Comparison of ENCODE assay signal across 10 cellular contexts in genomic region chr11:126281666-126282175, GRCh38. TPM values are rescaled to one million over a fixed set of nuclear protein-coding genes. Genes with fewer than 3 reads are reported as not detected.
DNase-seq lines count a peak whose midpoint lies in the region; ATAC-seq, FAIRE-seq and TF ChIP-seq lines count a peak whose summit lies in the region.
"Had no signal": no experiment of that assay in that cellular context is flagged by ENCODE, and none has a peak within 500 bp of the region (broad histone marks: within the 10 kb centered on the region; RNA-seq: fewer than 3 reads in every experiment).

No MANE protein-coding gene starts in this region.

- no peaks in the 10 kb centered on the region for H3K79me2 ChIP-seq in K562 (ENCODE audit: control insufficient read depth, insufficient read depth, low read length)

- no peak for ATAC-seq in K562
- ATAC-seq in HG03520 (IDR thresholded peaks at IDR 0.05; ENCODE audit: unreplicated experiment) = no peak

- H4K20me1 ChIP-seq in K562 (replicated peaks; ENCODE audit: control insufficient read depth, insufficient read depth, low read length) = no peaks in the 10 kb centered on the region; the same call in 1 of the 2 replicates

- H3K36me3 Mint-ChIP-seq in activated naive CD4-positive, alpha-beta T cell treated with anti-CD3 and anti-CD28 coated beads, Interleukin-2, amount 10 ng/mL, durations not matched to agents 7 days and 5 days = peaks cover 28% of the 10 kb centered on the region
- H3K36me3 Mint-ChIP-seq in type B pancreatic cell = peaks cover 20% of the 10 kb centered on the region

- TF ChIP-seq CTCF in K562 (IDR thresholded peaks at IDR 0.05 in 2 of 3, conservative IDR thresholded peaks at IDR 0.05 in 1 of 3; ENCODE audit: insufficient read depth in 2 of 3, low read depth in 1 of 3, low read length in 3 of 3) = no peak
- no peak for TF ChIP-seq CTCF in type B pancreatic cell (conservative IDR thresholded peaks at IDR 0.05)

- H3K4me1 ChIP-seq in K562 (replicated peaks in 1 of 2; ENCODE audit: control insufficient read depth in 2 of 2, insufficient read depth in 2 of 2, low read length in 2 of 2) (peaks cover 19 to 26% of the 10 kb centered on the region in 2 experiments; a peak in 4 of 5 replicates), mononuclear cell (ENCODE audit: insufficient read depth, low read length) (peaks cover 47% of the 10 kb centered on the region)

- H3K9me3 ChIP-seq in K562 (replicated peaks; ENCODE audit: control insufficient read depth, insufficient read depth, low read depth, low read length) = no peaks in the 10 kb centered on the region
- H3K9me3 ChIP-seq in mononuclear cell (ENCODE audit: low read depth, low read length) = no peaks in the 10 kb centered on the region
- H3K9me3 ChIP-seq: pancreas had no signal

- H3K4me3 Mint-ChIP-seq in activated naive CD4-positive, alpha-beta T cell treated with anti-CD3 and anti-CD28 coated beads, Interleukin-2, amount 10 ng/mL, durations not matched to agents 7 days and 5 days = peak overlapping the region; percentile 95
- H3K4me3 Mint-ChIP-seq in type B pancreatic cell = peak overlapping the region; percentile 92

- intact Hi-C loops in K562 (cut with micrococcal nuclease) = no loop called here

- 88% methylated on average over 10 of the region's 10 CpGs for WGBS in K562 (ENCODE audit: insufficient coverage, low coverage, missing lambda C conversion rate)

- in situ Hi-C loops in K562 (cut with MboI) = no loop called here

- no peak for FAIRE-seq in K562 (lab: Jason Lieb, UNC)
- FAIRE-seq: D721Med, pancreas had no signal

- no peak overlapping the region for H3K9ac ChIP-seq in K562 (ENCODE audit: insufficient read depth in 1 of 2, low read depth in 2 of 2, low read length in 2 of 2)

- POLR2A ChIA-PET in K562 (lab: Yijun Ruan, JAX) = interaction anchor here (0.6 to 2.5 kb wide), 4 partner anchors 9 to 14 kb away, joined by 3 to 14 read pairs (median 5); partner anchors contain the start of genes FOXRED1 and SRPRA

- no peak for TF ChIP-seq EP300 in K562 (IDR thresholded peaks at IDR 0.05; ENCODE audit: low read length)

- H3K27ac ChIP-seq in K562 (ENCODE audit: extremely low read depth, low read depth, low read length) = no peak overlapping the region

- no peak for DNase-seq in activated naive CD4-positive, alpha-beta T cell treated with anti-CD3 and anti-CD28 coated beads, Interleukin-2, amount 10 ng/mL, durations not matched to agents 7 days and 5 days
- DNase-seq in activated naive CD4-positive, alpha-beta T cell treated with anti-CD3 and anti-CD28 coated beads, Interleukin-2, amount 50 U/mL, for 16 hours = no peak
- DNase-seq in K562 (ENCODE audit: extremely low read depth in 1 of 4, low spot score in 3 of 4) = no peak
- no peak for DNase-seq in type B pancreatic cell (ENCODE audit: extremely low spot score, unreplicated experiment)
- no peak for DNase-seq in NCI-H2107 (lab: John Stamatoyannopoulos, UW)
- DNase-seq in stimulated activated CD4-positive, alpha-beta T cell treated with anti-CD3 and anti-CD28 coated beads, Interleukin-1b, Interleukin-23, amount 100 ng/mL, for 48 hours = no peak

- H2AFZ ChIP-seq in K562 (ENCODE audit: low read depth, low read length) = no peak overlapping the region

- H3K27me3 Mint-ChIP-seq in activated naive CD4-positive, alpha-beta T cell treated with anti-CD3 and anti-CD28 coated beads, Interleukin-2, amount 10 ng/mL, durations not matched to agents 7 days and 5 days = no peaks in the 10 kb centered on the region
- H3K27me3 Mint-ChIP-seq in type B pancreatic cell = no peaks in the 10 kb centered on the region

- TF ChIP-seq RAD21 in K562 (CRISPR knock-in tag; conservative IDR thresholded peaks at IDR 0.05 in 1 of 2, IDR thresholded peaks at IDR 0.05 in 1 of 2) = no peak

- CTCF ChIA-PET in activated naive CD4-positive, alpha-beta T cell treated with anti-CD3 and anti-CD28 coated beads, Interleukin-2, amount 10 ng/mL, durations not matched to agents 7 days and 5 days (lab: Charles Lee) = interaction anchor here (0.6 to 1.4 kb wide), 2 partner anchors 9 to 11 kb away, joined by 3 read pairs; no protein-coding TSS in a partner anchor
- CTCF ChIA-PET in K562 (lab: Yijun Ruan, JAX; ENCODE audit: low intra/inter-chr PET ratio) = no interaction called here

- TF ChIP-seq POLR2A in K562 (conservative IDR thresholded peaks at IDR 0.05) = no peak

- H3K4me2 ChIP-seq in K562 (ENCODE audit: insufficient read depth, low read length) = 0 out of 2 replicates have a peak overlapping the region, but pooled peaks have one; percentile 90

- no peaks in the 10 kb centered on the region for H3K9me3 Mint-ChIP-seq in activated naive CD4-positive, alpha-beta T cell treated with anti-CD3 and anti-CD28 coated beads, Interleukin-2, amount 10 ng/mL, durations not matched to agents 7 days and 5 days
- no peaks in the 10 kb centered on the region for H3K9me3 Mint-ChIP-seq in type B pancreatic cell

- no TSS peak for BruUV-seq in K562 (replicated peaks; lab: Mats Ljungman, UMichigan)

- H3K4me3 ChIP-seq in K562 = no peak overlapping the region
- peak overlapping the region; percentile 64 for H3K4me3 ChIP-seq in mononuclear cell (ENCODE audit: low read length)

- no peaks in the 10 kb centered on the region for H3K9me1 ChIP-seq in K562 (ENCODE audit: control insufficient read depth, insufficient read depth, low read length)

- no peaks in the 10 kb centered on the region for H3K27me3 ChIP-seq in K562 (ENCODE audit: control insufficient read depth in 2 of 2, insufficient read depth in 2 of 2, low read length in 2 of 2)
- no peaks in the 10 kb centered on the region for H3K27me3 ChIP-seq in mononuclear cell (ENCODE audit: insufficient read depth, low read length)
- H3K27me3 ChIP-seq: pancreas had no signal

- peak overlapping the region; percentile 93 for H3K27ac Mint-ChIP-seq in activated naive CD4-positive, alpha-beta T cell treated with anti-CD3 and anti-CD28 coated beads, Interleukin-2, amount 10 ng/mL, durations not matched to agents 7 days and 5 days
- H3K27ac Mint-ChIP-seq in type B pancreatic cell = no peak overlapping the region

- peaks cover 15% of the 10 kb centered on the region; the same call in 2 of the 3 replicates for H3K36me3 ChIP-seq in K562 (ENCODE audit: control insufficient read depth, insufficient read depth, low read length)
- H3K36me3 ChIP-seq: pancreas had no signal

- H3K4me1 Mint-ChIP-seq in activated naive CD4-positive, alpha-beta T cell treated with anti-CD3 and anti-CD28 coated beads, Interleukin-2, amount 10 ng/mL, durations not matched to agents 7 days and 5 days = peaks cover 54% of the 10 kb centered on the region
- H3K4me1 Mint-ChIP-seq in type B pancreatic cell (ENCODE audit: unreplicated experiment) = peaks cover 24% of the 10 kb centered on the region

RNA-seq across cellular contexts. Expression of gene TIRAP, which starts 1.2 kb away (rescaled TPM):
- total RNA-seq in K562 (2011; cell fraction: chromatin; rRNA removed; ENCODE audit: low replicate concordance) = 6.0 and 9.3 TPM in 2 replicates
- total RNA-seq in K562 (2011; cell fraction: nucleolus; rRNA removed) = 5.7 and 7.0 TPM in 2 replicates
- total RNA-seq in K562 (2011; cell fraction: nucleoplasm; rRNA removed) = 5.2 and 5.5 TPM in 2 replicates
- total RNA-seq in K562 (2014; rRNA removed) (1.7 and 2.9 TPM in 2 replicates), K562 (2014; rRNA removed; fragmentation: Illumina TruSeq; extraction: Trizol) (3.0 and 3.7 TPM in 2 replicates), K562 (2015; rRNA removed; fragmentation: Illumina TruSeq; extraction: Trizol) (5.2 and 5.4 TPM in 2 replicates), K562 (2021) (5.3 and 6.2 TPM in 2 replicates), mononuclear cell (5.1 TPM), type B pancreatic cell (ENCODE audit: low replicate concordance) (10.4 and 11.7 TPM in 2 replicates)
- polyA plus RNA-seq in K562 (2011; rRNA removed) (1.7 and 3.6 TPM in 2 replicates), K562 (2014; fragmentation: Illumina TruSeq; extraction: Trizol) (7.8 and 8.7 TPM in 2 replicates), K562 (2014; fragmentation: Nextera tagmentation; extraction: Ambion mirVana) (1 to 10 TPM in 1 of 2 experiments, under 1 TPM in 1; 0.60 to 1.3 TPM), K562 (2014; rRNA removed) (3.2 and 4.9 TPM in 2 replicates)
- 2.8 and 7.5 TPM in 2 replicates for polyA plus RNA-seq in K562 (2011; cell fraction: cytosol; rRNA removed)
- 1.7 and 3.8 TPM in 2 replicates for polyA plus RNA-seq in K562 (2011; cell fraction: nucleus; rRNA removed)
- 4.9 and 7.3 TPM in 2 replicates for polyA plus RNA-seq in K562 (2012)
- 1.8 and 3.3 TPM in 2 replicates for polyA minus RNA-seq in K562 (2011; rRNA and poly(A)+ RNA removed)
- polyA minus RNA-seq in K562 (2011; cell fraction: cytosol; rRNA and poly(A)+ RNA removed) = 1.4 and 3.7 TPM in 2 replicates
- polyA minus RNA-seq in K562 (2011; cell fraction: nucleus; rRNA and poly(A)+ RNA removed) = 2.3 and 2.7 TPM in 2 replicates

RNA-seq across cellular contexts. Expression of gene FOXRED1, which starts 12.8 kb away (rescaled TPM):
- total RNA-seq in K562 (2011; cell fraction: chromatin; rRNA removed; ENCODE audit: low replicate concordance) = 196 and 237 TPM in 2 replicates
- total RNA-seq in K562 (2011; cell fraction: nucleolus; rRNA removed) = 99.1 and 124 TPM in 2 replicates
- total RNA-seq in K562 (2011; cell fraction: nucleoplasm; rRNA removed) = 161 and 215 TPM in 2 replicates
- 52.4 and 62.7 TPM in 2 replicates for total RNA-seq in K562 (2014; rRNA removed)
- total RNA-seq in K562 (2014; rRNA removed; fragmentation: Illumina TruSeq; extraction: Trizol) = 39.1 and 48.1 TPM in 2 replicates
- total RNA-seq in K562 (2015; rRNA removed; fragmentation: Illumina TruSeq; extraction: Trizol) = 53.1 and 55.2 TPM in 2 replicates
- total RNA-seq in K562 (2021) = 63.4 and 63.6 TPM in 2 replicates
- 58.6 and 83.5 TPM in 2 replicates for polyA plus RNA-seq in K562 (2011; rRNA removed)
- polyA plus RNA-seq in K562 (2011; cell fraction: cytosol; rRNA removed) = 81.0 and 172 TPM in 2 replicates
- polyA plus RNA-seq in K562 (2011; cell fraction: nucleus; rRNA removed) = 104 and 170 TPM in 2 replicates
- polyA plus RNA-seq in K562 (2012) = 51.6 and 56.6 TPM in 2 replicates
- polyA plus RNA-seq in K562 (2014; fragmentation: Illumina TruSeq; extraction: Trizol) = 73.3 and 80.3 TPM in 2 replicates
- 10 to 100 TPM; 14.1 to 26.2 TPM for polyA plus RNA-seq in K562 (2014; fragmentation: Nextera tagmentation; extraction: Ambion mirVana)
- polyA plus RNA-seq in K562 (2014; rRNA removed) = 93.2 and 94.4 TPM in 2 replicates
- polyA minus RNA-seq in K562 (2011; rRNA and poly(A)+ RNA removed) = 32.7 and 55.3 TPM in 2 replicates
- polyA minus RNA-seq in K562 (2011; cell fraction: cytosol; rRNA and poly(A)+ RNA removed) = 15.6 and 31.4 TPM in 2 replicates
- 31.7 and 34.6 TPM in 2 replicates for polyA minus RNA-seq in K562 (2011; cell fraction: nucleus; rRNA and poly(A)+ RNA removed)
- 6.1 TPM for total RNA-seq in mononuclear cell
- total RNA-seq in type B pancreatic cell (ENCODE audit: low replicate concordance) = 32.5 and 49.6 TPM in 2 replicates

RNA-seq across cellular contexts. Expression of gene SRPRA, which starts 13.0 kb away (rescaled TPM):
- 416 and 492 TPM in 2 replicates for total RNA-seq in K562 (2011; cell fraction: chromatin; rRNA removed; ENCODE audit: low replicate concordance)
- 234 TPM in 2 replicates for total RNA-seq in K562 (2011; cell fraction: nucleolus; rRNA removed)
- total RNA-seq in K562 (2011; cell fraction: nucleoplasm; rRNA removed) = 263 and 270 TPM in 2 replicates
- total RNA-seq in K562 (2014; rRNA removed) (56.9 and 72.5 TPM in 2 replicates), K562 (2014; rRNA removed; fragmentation: Illumina TruSeq; extraction: Trizol) (68.8 and 73.6 TPM in 2 replicates), K562 (2015; rRNA removed; fragmentation: Illumina TruSeq; extraction: Trizol) (74.6 and 75.8 TPM in 2 replicates), K562 (2021) (108 and 112 TPM in 2 replicates), mononuclear cell (132 TPM), type B pancreatic cell (ENCODE audit: low replicate concordance) (76.6 and 105 TPM in 2 replicates)
- polyA plus RNA-seq in K562 (2011; rRNA removed) (89.6 and 93.4 TPM in 2 replicates), K562 (2014; fragmentation: Illumina TruSeq; extraction: Trizol) (114 and 124 TPM in 2 replicates), K562 (2014; fragmentation: Nextera tagmentation; extraction: Ambion mirVana) (100 to 1,000 TPM in 1 of 2 experiments, 10 to 100 TPM in 1; 33.5 to 106 TPM), K562 (2014; rRNA removed) (78.0 and 80.0 TPM in 2 replicates)
- 95.3 and 119 TPM in 2 replicates for polyA plus RNA-seq in K562 (2011; cell fraction: cytosol; rRNA removed)
- 205 and 262 TPM in 2 replicates for polyA plus RNA-seq in K562 (2011; cell fraction: nucleus; rRNA removed)
- 86.3 and 141 TPM in 2 replicates for polyA plus RNA-seq in K562 (2012)
- polyA minus RNA-seq in K562 (2011; rRNA and poly(A)+ RNA removed) = 103 and 132 TPM in 2 replicates
- polyA minus RNA-seq in K562 (2011; cell fraction: cytosol; rRNA and poly(A)+ RNA removed) = 50.4 and 71.8 TPM in 2 replicates
- polyA minus RNA-seq in K562 (2011; cell fraction: nucleus; rRNA and poly(A)+ RNA removed) = 97.2 and 106 TPM in 2 replicates

RNA-seq across cellular contexts. Expression of gene DCPS, which starts 22.1 kb away (rescaled TPM):
- total RNA-seq in K562 (2011; cell fraction: chromatin; rRNA removed; ENCODE audit: low replicate concordance) = 5.6 and 9.2 TPM in 2 replicates
- 11.2 and 12.0 TPM in 2 replicates for total RNA-seq in K562 (2011; cell fraction: nucleolus; rRNA removed)
- 7.4 and 9.0 TPM in 2 replicates for total RNA-seq in K562 (2011; cell fraction: nucleoplasm; rRNA removed)
- total RNA-seq in K562 (2014; rRNA removed) (16.5 and 23.8 TPM in 2 replicates), K562 (2014; rRNA removed; fragmentation: Illumina TruSeq; extraction: Trizol) (10.8 and 11.1 TPM in 2 replicates), K562 (2015; rRNA removed; fragmentation: Illumina TruSeq; extraction: Trizol) (17.9 and 18.9 TPM in 2 replicates), K562 (2021) (23.0 and 24.6 TPM in 2 replicates), mononuclear cell (6.2 TPM), type B pancreatic cell (ENCODE audit: low replicate concordance) (9.8 and 17.6 TPM in 2 replicates)
- polyA plus RNA-seq in K562 (2011; rRNA removed) (16.8 and 25.9 TPM in 2 replicates), K562 (2014; fragmentation: Illumina TruSeq; extraction: Trizol) (37.2 and 38.1 TPM in 2 replicates), K562 (2014; fragmentation: Nextera tagmentation; extraction: Ambion mirVana) (10 to 100 TPM in 1 of 2 experiments, 1 to 10 TPM in 1; 8.7 to 17.8 TPM), K562 (2014; rRNA removed) (23.3 and 27.2 TPM in 2 replicates)
- polyA plus RNA-seq in K562 (2011; cell fraction: cytosol; rRNA removed) = 27.0 and 56.5 TPM in 2 replicates
- 7.1 and 12.9 TPM in 2 replicates for polyA plus RNA-seq in K562 (2011; cell fraction: nucleus; rRNA removed)
- 21.5 and 26.3 TPM in 2 replicates for polyA plus RNA-seq in K562 (2012)
- 6.6 and 12.8 TPM in 2 replicates for polyA minus RNA-seq in K562 (2011; rRNA and poly(A)+ RNA removed)
- polyA minus RNA-seq in K562 (2011; cell fraction: cytosol; rRNA and poly(A)+ RNA removed) = 9.0 and 12.5 TPM in 2 replicates
- polyA minus RNA-seq in K562 (2011; cell fraction: nucleus; rRNA and poly(A)+ RNA removed) = 5.8 and 6.1 TPM in 2 replicates
